In genomic region chr1:160900683-160901082, GRCh38 we compare ENCODE assay signal across 4 cellular contexts. TPM values are rescaled to one million over a fixed set of nuclear protein-coding genes. Genes with fewer than 3 reads are reported as not detected.
"Had no signal": no experiment of that assay in that cellular context is flagged by ENCODE, and none has a peak within 500 bp of the region (broad histone marks: within the 10 kb centered on the region; RNA-seq: fewer than 3 reads in every experiment).

No MANE protein-coding gene starts in this region.

RNA-seq across cellular contexts. Expression of gene ITLN1, which starts 15.7 kb away (rescaled TPM):
- total RNA-seq: LHCN-M2, M059J, MCF 10A, NCI-H460 had no signal

RNA-seq across cellular contexts. Expression of gene CD244, which starts 38.0 kb away (rescaled TPM):
- total RNA-seq: LHCN-M2, M059J, MCF 10A, NCI-H460 had no signal

RNA-seq across cellular contexts. Expression of gene ITLN2, which starts 53.9 kb away (rescaled TPM):
- total RNA-seq: LHCN-M2, M059J, MCF 10A, NCI-H460 had no signal
